In genomic region chr6:20575691-20576451, GRCh38 we compare ENCODE assay signal across 22 cellular contexts. TPM values are rescaled to one million over a fixed set of nuclear protein-coding genes. Genes with fewer than 3 reads are reported as not detected.
DNase-seq lines count a peak whose midpoint lies in the region; TF ChIP-seq lines count a peak whose summit lies in the region.
"Had no signal": no experiment of that assay in that cellular context is flagged by ENCODE, and none has a peak within 500 bp of the region (broad histone marks: within the 10 kb centered on the region; RNA-seq: fewer than 3 reads in every experiment).

No MANE protein-coding gene starts in this region.

- POLR2A ChIA-PET in activated CD4-positive, alpha-beta memory T cell treated with anti-CD3 and anti-CD28 coated beads, Interleukin-2, amount 10 ng/mL, durations not matched to agents 7 days and 5 days (lab: Charles Lee), result no interaction called here

- no peak for TF ChIP-seq CTCF in nephron (IDR thresholded peaks at IDR 0.05; ENCODE audit: unreplicated experiment in 3 of 3)

- no peak overlapping the region for H3K4me3 Mint-ChIP-seq in nephron
- no peak overlapping the region for H3K4me3 Mint-ChIP-seq in activated CD4-positive, alpha-beta memory T cell treated with anti-CD3 and anti-CD28 coated beads, Interleukin-2, amount 10 ng/mL, durations not matched to agents 7 days and 5 days
- H3K4me3 Mint-ChIP-seq: CD4-positive, CD25-positive, alpha-beta regulatory T cell; natural killer cell treated with Interleukin-12 subunit alpha and Interleukin-12 subunit beta and Interleukin-15 and Interleukin-18, amount 100 ng/mL, for 72 hours; stimulated activated naive CD8-positive, alpha-beta T cell treated with anti-CD3 and anti-CD28 coated beads, Interleukin-15, Interleukin-2, amounts not matched to agents 100 ng/mL and 50 ng/mL, for 24 hours; T-helper 2 cell treated with Interferon-gamma antibody and Interleukin-4, amounts not matched to agents 5 μg/mL and 100 μg/mL, for 36 hours had no signal

- no peaks in the 10 kb centered on the region for H3K9me3 Mint-ChIP-seq in nephron
- no peaks in the 10 kb centered on the region for H3K9me3 Mint-ChIP-seq in activated CD4-positive, alpha-beta memory T cell treated with anti-CD3 and anti-CD28 coated beads, Interleukin-2, amount 10 ng/mL, durations not matched to agents 7 days and 5 days
- H3K9me3 Mint-ChIP-seq: CD4-positive, CD25-positive, alpha-beta regulatory T cell; natural killer cell treated with Interleukin-12 subunit alpha and Interleukin-12 subunit beta and Interleukin-15 and Interleukin-18, amount 100 ng/mL, for 72 hours; stimulated activated naive CD8-positive, alpha-beta T cell treated with anti-CD3 and anti-CD28 coated beads, Interleukin-15, Interleukin-2, amounts not matched to agents 100 ng/mL and 50 ng/mL, for 24 hours; T-helper 2 cell treated with Interferon-gamma antibody and Interleukin-4, amounts not matched to agents 5 μg/mL and 100 μg/mL, for 36 hours had no signal

- DNase-seq in LHCN-M2 (ENCODE audit: low read depth) (peak; percentile 27), NCI-H524 (lab: John Stamatoyannopoulos, UW) (peak; percentile 16 to 69), dermis blood vessel endothelial cell (peak; percentile 45), hepatic stellate cell (ENCODE audit: low spot score) (no peak), activated T-cell treated with anti-CD3 and anti-CD28 coated beads for 4 hours (no peak)
- no peak for DNase-seq in activated CD4-positive, alpha-beta memory T cell treated with anti-CD3 and anti-CD28 coated beads, Interleukin-2, amount 10 ng/mL, durations not matched to agents 7 days and 5 days
- DNase-seq: activated CD4-positive, alpha-beta T cell treated with anti-CD3 and anti-CD28 coated beads, Interleukin-2, amount 50 U/mL, for 4 hours; adrenal gland; CD4-positive, CD25-positive, alpha-beta regulatory T cell; DMS79; foreskin melanocyte; GM23248; kidney glomerular epithelial cell; mesenchymal stem cell; MV-4-11; NCI-H2107; posterior cingulate gyrus; transverse colon had no signal

- H3K4me1 Mint-ChIP-seq in nephron, result peaks cover 28% of the 10 kb centered on the region
- H3K4me1 Mint-ChIP-seq in activated CD4-positive, alpha-beta memory T cell treated with anti-CD3 and anti-CD28 coated beads, Interleukin-2, amount 10 ng/mL, durations not matched to agents 7 days and 5 days, result peaks cover 8% of the 10 kb centered on the region

- peaks cover 6% of the 10 kb centered on the region for H3K36me3 Mint-ChIP-seq in nephron (ENCODE audit: low read depth)
- H3K36me3 Mint-ChIP-seq in activated CD4-positive, alpha-beta memory T cell treated with anti-CD3 and anti-CD28 coated beads, Interleukin-2, amount 10 ng/mL, durations not matched to agents 7 days and 5 days (ENCODE audit: low read depth), result peaks cover 39% of the 10 kb centered on the region

- CTCF ChIA-PET in activated CD4-positive, alpha-beta memory T cell treated with anti-CD3 and anti-CD28 coated beads, Interleukin-2, amount 10 ng/mL, durations not matched to agents 7 days and 5 days (lab: Charles Lee), result interaction anchor here (0.7 to 4.3 kb wide), 2 partner anchors 12 to 28 kb away, joined by 3 to 16 read pairs; no protein-coding TSS in a partner anchor

- H3K27ac Mint-ChIP-seq in nephron, result peak overlapping the region; percentile 42 to 60 (median 43)
- no peak overlapping the region for H3K27ac Mint-ChIP-seq in activated CD4-positive, alpha-beta memory T cell treated with anti-CD3 and anti-CD28 coated beads, Interleukin-2, amount 10 ng/mL, durations not matched to agents 7 days and 5 days
- H3K27ac Mint-ChIP-seq: CD4-positive, CD25-positive, alpha-beta regulatory T cell; natural killer cell treated with Interleukin-12 subunit alpha and Interleukin-12 subunit beta and Interleukin-15 and Interleukin-18, amount 100 ng/mL, for 72 hours; stimulated activated naive CD8-positive, alpha-beta T cell treated with anti-CD3 and anti-CD28 coated beads, Interleukin-15, Interleukin-2, amounts not matched to agents 100 ng/mL and 50 ng/mL, for 24 hours; T-helper 2 cell treated with Interferon-gamma antibody and Interleukin-4, amounts not matched to agents 5 μg/mL and 100 μg/mL, for 36 hours had no signal

- no peaks in the 10 kb centered on the region for H3K27me3 Mint-ChIP-seq in nephron (ENCODE audit: low read depth)
- no peaks in the 10 kb centered on the region for H3K27me3 Mint-ChIP-seq in activated CD4-positive, alpha-beta memory T cell treated with anti-CD3 and anti-CD28 coated beads, Interleukin-2, amount 10 ng/mL, durations not matched to agents 7 days and 5 days
- H3K27me3 Mint-ChIP-seq: CD4-positive, CD25-positive, alpha-beta regulatory T cell; natural killer cell treated with Interleukin-12 subunit alpha and Interleukin-12 subunit beta and Interleukin-15 and Interleukin-18, amount 100 ng/mL, for 72 hours; stimulated activated naive CD8-positive, alpha-beta T cell treated with anti-CD3 and anti-CD28 coated beads, Interleukin-15, Interleukin-2, amounts not matched to agents 100 ng/mL and 50 ng/mL, for 24 hours had no signal

RNA-seq across cellular contexts. Expression of gene CDKAL1, which starts 41.6 kb away (rescaled TPM):
- total RNA-seq in LHCN-M2 (2014; rRNA removed) (16.7 and 17.9 TPM in 2 replicates), dermis blood vessel endothelial cell (24.9 and 28.1 TPM in 2 replicates)
- 4.9 TPM for polyA plus RNA-seq in LHCN-M2 (2012)
- 10 to 100 TPM; 21.2 to 23.0 TPM for total RNA-seq in activated CD4-positive, alpha-beta memory T cell treated with anti-CD3 and anti-CD28 coated beads, Interleukin-2, amount 10 ng/mL, durations not matched to agents 7 days and 5 days

Comparison
In these comparisons a context has a peak if more than half of its experiments do, and no peak if none do; other contexts are left out.
1. DNase-seq: peak in LHCN-M2 (single experiment), NCI-H524 (2 of 2) and dermis blood vessel endothelial cell (single experiment); none in hepatic stellate cell (single experiment), activated CD4-positive, alpha-beta memory T cell treated with anti-CD3 and anti-CD28 coated beads, Interleukin-2, amount 10 ng/mL, durations not matched to agents 7 days and 5 days (single experiment) and activated T-cell treated with anti-CD3 and anti-CD28 coated beads for 4 hours (single experiment).